10 cellular contexts compared by ENCODE assay signal in the genomic region with DNA sequence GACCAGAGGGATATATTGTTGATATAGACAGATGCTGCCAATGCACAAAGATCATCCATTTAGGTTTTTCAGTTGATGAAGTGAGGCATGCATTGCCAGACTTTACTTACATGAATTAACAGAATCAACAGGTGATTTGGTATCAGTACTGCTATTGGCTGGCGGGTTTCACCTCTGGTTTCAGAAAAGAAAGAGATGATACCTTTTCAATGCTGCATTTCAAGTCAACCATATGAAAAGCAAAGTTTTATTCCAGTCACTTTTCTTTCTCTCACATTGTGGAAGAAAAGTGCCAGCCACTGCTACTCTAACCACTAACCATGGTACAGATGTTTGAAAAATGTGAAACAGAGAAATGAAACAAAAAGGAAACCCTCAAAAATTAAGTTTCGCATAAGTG.
A peak's percentile ranks its signal among the peaks of the same experiment; 100 is the strongest.
DNase-seq lines count a peak whose midpoint lies in the region; ATAC-seq and TF ChIP-seq lines count a peak whose summit lies in the region.
"Had no signal": no experiment of that assay in that cellular context is flagged by ENCODE, and none has a peak within 500 bp of the region (broad histone marks: within the 10 kb centered on the region; RNA-seq: fewer than 3 reads in every experiment).

No MANE protein-coding gene starts in this region.

- no peak for TF ChIP-seq CTCF in CD4-positive, alpha-beta T cell (IDR thresholded peaks at IDR 0.05)

- ATAC-seq in GM18502 (IDR thresholded peaks at IDR 0.05; ENCODE audit: poor library complexity, unreplicated experiment), result peak; percentile 94
- ATAC-seq in GM19328 (IDR thresholded peaks at IDR 0.05; ENCODE audit: unreplicated experiment), result peak; percentile 56
- peak; percentile 74 for ATAC-seq in HG02763 (IDR thresholded peaks at IDR 0.05; ENCODE audit: unreplicated experiment)
- peak; percentile 85 for ATAC-seq in HG03520 (IDR thresholded peaks at IDR 0.05; ENCODE audit: unreplicated experiment)
- no peak for ATAC-seq in CD4-positive, alpha-beta T cell (ENCODE audit: poor library complexity)
- ATAC-seq in naive thymus-derived CD4-positive, alpha-beta T cell, result no peak

- H3K36me3 Mint-ChIP-seq in CD4-positive, alpha-beta T cell (ENCODE audit: low read depth), result peaks cover 9% of the 10 kb centered on the region
- H3K36me3 Mint-ChIP-seq in naive thymus-derived CD4-positive, alpha-beta T cell, result peaks cover 0 to 22% (median 9%) of the 10 kb centered on the region in 5 donors

- H3K4me3 ChIP-seq in naive thymus-derived CD4-positive, alpha-beta T cell (ENCODE audit: low read length), result no peak overlapping the region
- H3K4me3 ChIP-seq: spleen had no signal

- no peaks in the 10 kb centered on the region for H3K36me3 ChIP-seq in naive thymus-derived CD4-positive, alpha-beta T cell (ENCODE audit: control insufficient read depth in 2 of 3, insufficient read depth in 3 of 3, low read length in 3 of 3)
- H3K36me3 ChIP-seq: spleen had no signal

- H3K27me3 ChIP-seq in CD4-positive, alpha-beta T cell (ENCODE audit: control insufficient read depth, insufficient read depth, low read length), result no peaks in the 10 kb centered on the region
- H3K27me3 ChIP-seq in naive thymus-derived CD4-positive, alpha-beta T cell (ENCODE audit: control insufficient read depth in 2 of 2, insufficient read depth in 2 of 2, low read length in 2 of 2), result no peaks in the 10 kb centered on the region
- H3K27me3 ChIP-seq: spleen had no signal

- POLR2A ChIA-PET in CD4-positive, alpha-beta T cell (lab: Charles Lee), result no interaction called here
- POLR2A ChIA-PET in naive thymus-derived CD4-positive, alpha-beta T cell (lab: Charles Lee), result no interaction called here

- no peak overlapping the region for H3K4me3 Mint-ChIP-seq in CD4-positive, alpha-beta T cell
- no peak overlapping the region for H3K4me3 Mint-ChIP-seq in naive thymus-derived CD4-positive, alpha-beta T cell
- H3K4me3 Mint-ChIP-seq: activated naive CD4-positive, alpha-beta T cell treated with anti-CD3 and anti-CD28 coated beads, Interleukin-2, amount 50 U/mL, for 24 hours had no signal

- CTCF ChIA-PET in CD4-positive, alpha-beta T cell (lab: Charles Lee), result no interaction called here
- CTCF ChIA-PET in naive thymus-derived CD4-positive, alpha-beta T cell (lab: Charles Lee), result no interaction called here

- intact Hi-C loops in CD4-positive, alpha-beta T cell (cut with DNase I, micrococcal nuclease), result no loop called here
- intact Hi-C loops in naive thymus-derived CD4-positive, alpha-beta T cell (cut with micrococcal nuclease), result no loop called here

- no peaks in the 10 kb centered on the region for H3K9me3 Mint-ChIP-seq in CD4-positive, alpha-beta T cell
- H3K9me3 Mint-ChIP-seq in naive thymus-derived CD4-positive, alpha-beta T cell, result no peaks in the 10 kb centered on the region
- H3K9me3 Mint-ChIP-seq: activated naive CD4-positive, alpha-beta T cell treated with anti-CD3 and anti-CD28 coated beads, Interleukin-2, amount 50 U/mL, for 24 hours had no signal

- DNase-seq in CD4-positive, alpha-beta T cell, result no peak
- no peak for DNase-seq in AG08396 (ENCODE audit: low spot score)
- no peak for DNase-seq in naive thymus-derived CD4-positive, alpha-beta T cell
- no peak for DNase-seq in LoVo (ENCODE audit: low spot score)
- DNase-seq: spleen had no signal

- H3K9me3 ChIP-seq in CD4-positive, alpha-beta T cell (ENCODE audit: control insufficient read depth, low read length), result no peaks in the 10 kb centered on the region
- H3K9me3 ChIP-seq in naive thymus-derived CD4-positive, alpha-beta T cell (ENCODE audit: control insufficient read depth in 2 of 3, low read length in 3 of 3), result no peaks in the 10 kb centered on the region

- H3K27me3 Mint-ChIP-seq in CD4-positive, alpha-beta T cell, result no peaks in the 10 kb centered on the region
- H3K27me3 Mint-ChIP-seq in naive thymus-derived CD4-positive, alpha-beta T cell, result no peaks in the 10 kb centered on the region
- H3K27me3 Mint-ChIP-seq: activated naive CD4-positive, alpha-beta T cell treated with anti-CD3 and anti-CD28 coated beads, Interleukin-2, amount 50 U/mL, for 24 hours had no signal

- no peak overlapping the region for H3K27ac Mint-ChIP-seq in CD4-positive, alpha-beta T cell
- no peak overlapping the region for H3K27ac Mint-ChIP-seq in naive thymus-derived CD4-positive, alpha-beta T cell
- H3K27ac Mint-ChIP-seq: activated naive CD4-positive, alpha-beta T cell treated with anti-CD3 and anti-CD28 coated beads, Interleukin-2, amount 50 U/mL, for 24 hours had no signal

- H3K4me1 Mint-ChIP-seq in CD4-positive, alpha-beta T cell (ENCODE audit: low read depth), result peaks cover 3% of the 10 kb centered on the region
- H3K4me1 Mint-ChIP-seq in naive thymus-derived CD4-positive, alpha-beta T cell, result peaks cover 0 to 23% (median 10%) of the 10 kb centered on the region in 7 donors

- no peak overlapping the region for H3K27ac ChIP-seq in CD4-positive, alpha-beta T cell (ENCODE audit: low read depth, low read length)
- H3K27ac ChIP-seq in naive thymus-derived CD4-positive, alpha-beta T cell (ENCODE audit: low read depth, low read length), result no peak overlapping the region

- H3K4me1 ChIP-seq in naive thymus-derived CD4-positive, alpha-beta T cell (ENCODE audit: control insufficient read depth in 2 of 2, insufficient read depth in 2 of 2, low read length in 2 of 2), result no peaks in the 10 kb centered on the region

Comparison
In these comparisons a context has a peak if more than half of its experiments do, and no peak if none do; other contexts are left out.
1. ATAC-seq: peak in GM18502 (single experiment), GM19328 (single experiment), HG02763 (single experiment) and HG03520 (single experiment); none in CD4-positive, alpha-beta T cell (single experiment) and naive thymus-derived CD4-positive, alpha-beta T cell (single experiment).